In genomic region chr2:110847651-110848050, GRCh38 we compare ENCODE assay signal across 12 cellular contexts.
"Had no signal": no experiment of that assay in that cellular context is flagged by ENCODE, and none has a peak within 500 bp of the region (broad histone marks: within the 10 kb centered on the region; RNA-seq: fewer than 3 reads in every experiment).

No MANE protein-coding gene starts in this region.

- H3K4me3 Mint-ChIP-seq: activated naive CD4-positive, alpha-beta T cell treated with anti-CD3 and anti-CD28 coated beads, Interleukin-2, amount 10 ng/mL, durations not matched to agents 7 days and 5 days; nephron had no signal

- H3K4me1 ChIP-seq: esophagus muscularis mucosa, testis had no signal

- H3K36me3 Mint-ChIP-seq: activated naive CD4-positive, alpha-beta T cell treated with anti-CD3 and anti-CD28 coated beads, Interleukin-2, amount 10 ng/mL, durations not matched to agents 7 days and 5 days had no signal

- DNase-seq: brain microvascular endothelial cell, glutamatergic neuron, islet precursor cell, mammary epithelial cell, spleen, T-helper 9 cell, testis had no signal

- H3K9me3 ChIP-seq: esophagus muscularis mucosa, spleen, testis had no signal

- H3K36me3 ChIP-seq: brain microvascular endothelial cell, esophagus muscularis mucosa, spleen had no signal

- H3K9me3 Mint-ChIP-seq: activated naive CD4-positive, alpha-beta T cell treated with anti-CD3 and anti-CD28 coated beads, Interleukin-2, amount 10 ng/mL, durations not matched to agents 7 days and 5 days; nephron had no signal

- H3K27ac ChIP-seq: brain microvascular endothelial cell, esophagus muscularis mucosa, testis had no signal

- H3K27me3 ChIP-seq: esophagus muscularis mucosa, spleen, testis had no signal

- H3K4me3 ChIP-seq: esophagus muscularis mucosa, spleen, testis had no signal

- ATAC-seq: left lobe of liver, sciatic nerve had no signal
